ENCODE assay signal across 8 cellular contexts in the genomic region with DNA sequence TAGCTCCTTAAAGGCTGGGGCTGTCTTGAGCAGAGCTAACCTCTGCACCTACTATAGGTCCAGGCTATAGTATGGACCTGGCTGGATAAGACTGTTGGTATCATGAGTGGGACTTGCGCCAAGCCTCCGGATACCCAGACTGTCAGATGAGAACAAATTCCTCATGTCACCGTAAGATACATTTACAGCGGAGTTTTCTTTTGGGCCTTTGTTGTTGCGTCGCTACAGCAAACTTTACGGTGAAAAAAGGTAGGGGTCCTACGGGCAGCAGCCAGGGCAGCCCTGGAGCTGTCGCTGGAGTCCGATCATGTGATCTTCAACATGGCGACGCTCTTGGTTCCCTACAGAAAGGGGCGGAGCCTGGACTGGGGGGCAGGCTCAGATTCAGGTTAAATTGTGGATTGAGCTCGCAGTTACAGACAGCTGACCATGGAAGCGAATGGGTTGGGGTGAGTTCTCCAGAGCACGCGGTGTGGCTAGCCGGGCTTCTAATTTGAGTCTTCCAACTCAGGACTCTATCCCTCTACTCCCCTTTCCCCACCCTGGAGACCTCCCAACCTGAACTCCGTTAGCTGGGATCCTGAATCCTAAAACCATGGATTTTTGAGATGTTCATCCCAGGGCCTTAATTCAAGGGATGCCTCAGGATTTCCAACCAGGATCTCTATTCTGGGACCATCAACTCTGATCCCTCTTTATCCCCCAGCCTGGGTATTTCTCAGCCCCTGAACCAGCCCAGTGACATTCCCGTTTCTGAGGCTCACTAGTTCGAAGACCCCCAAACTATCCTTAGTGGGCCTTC. TPM values are rescaled to one million over a fixed set of nuclear protein-coding genes. Genes with fewer than 3 reads are reported as not detected.
A peak's percentile ranks its signal among the peaks of the same experiment; 100 is the strongest.
DNase-seq lines count a peak whose midpoint lies in the region; ATAC-seq and TF ChIP-seq lines count a peak whose summit lies in the region.

Gene UROD, plus strand, starts transcription at position 418 of the 802 bp plus-strand sequence. Its CDS starts 12 bp downstream, at position 430.

- peak; percentile 90 for DNase-seq in NCI-H1436 (lab: John Stamatoyannopoulos, UW)
- DNase-seq in T-helper 1 cell: peak; percentile 69 to 96 (median 82)
- peak; percentile 91 to 97 (median 95) for DNase-seq in adrenal gland
- peak; percentile 88 to 94 for DNase-seq in heart right ventricle
- peak; percentile 87 to 99 (median 89) for DNase-seq in posterior cingulate gyrus
- DNase-seq in upper lobe of left lung: peak; percentile 71 to 94

- peak; percentile 77 for ATAC-seq in HG02798 (IDR thresholded peaks at IDR 0.05; ENCODE audit: poor library complexity, unreplicated experiment)
- ATAC-seq in heart right ventricle: peak; percentile 89 to 97 (median 95)
- ATAC-seq in upper lobe of left lung (ENCODE audit: low FRiP score in 2 of 2): peak; percentile 95 to 97

- H3K27me3 ChIP-seq in adrenal gland (no peaks in the 10 kb centered on the region), heart right ventricle (no peaks in the 10 kb centered on the region), upper lobe of left lung (no peaks in the 10 kb centered on the region)

- H3K36me3 ChIP-seq in adrenal gland (replicated peaks in 1 of 2): peaks cover 0 to 38% of the 10 kb centered on the region in 2 donors
- H3K36me3 ChIP-seq in heart right ventricle: peaks cover 0 to 55% (median 33%) of the 10 kb centered on the region in 9 donors
- peaks cover 18 to 43% (median 23%) of the 10 kb centered on the region in 4 donors for H3K36me3 ChIP-seq in upper lobe of left lung

- H3K4me1 ChIP-seq in adrenal gland (replicated peaks in 1 of 2): peaks cover 38 to 49% of the 10 kb centered on the region in 2 donors
- H3K4me1 ChIP-seq in heart right ventricle: peaks cover 20 to 51% (median 35%) of the 10 kb centered on the region in 9 donors
- H3K4me1 ChIP-seq in upper lobe of left lung: peaks cover 29 to 54% (median 29%) of the 10 kb centered on the region in 4 donors

- H3K4me3 ChIP-seq in adrenal gland: peak within 1 kb of the TSS; percentile 36 to 88 (median 75)
- H3K4me3 ChIP-seq in heart right ventricle: peak within 1 kb of the TSS; percentile 75 to 100 (median 96)
- H3K4me3 ChIP-seq in upper lobe of left lung: peak within 1 kb of the TSS; percentile 88 to 100 (median 98)

- H3K9me3 ChIP-seq in adrenal gland (replicated peaks in 1 of 3) (no peaks in the 10 kb centered on the region), heart right ventricle (no peaks in the 10 kb centered on the region), upper lobe of left lung (no peaks in the 10 kb centered on the region)

- TF ChIP-seq EP300 in upper lobe of left lung (IDR thresholded peaks at IDR 0.05): no peak

- TF ChIP-seq POLR2A in GM10847 (IDR thresholded peaks at IDR 0.05; ENCODE audit: extremely low read depth, insufficient read length): peak; percentile 69
- TF ChIP-seq POLR2A in adrenal gland (IDR thresholded peaks at IDR 0.05): peak; percentile 23 to 79
- TF ChIP-seq POLR2A in upper lobe of left lung (IDR thresholded peaks at IDR 0.05): peak in 3 of 4 donors; percentile 33 to 67 (median 54)

- H3K27ac ChIP-seq in adrenal gland (peak within 1 kb of the TSS; percentile 83 to 94 (median 92)), heart right ventricle (peak within 1 kb of the TSS in 9 of 10 donors; percentile 59 to 88 (median 82)), upper lobe of left lung (peak within 1 kb of the TSS; percentile 76 to 87 (median 80))

- no peak for TF ChIP-seq CTCF in adrenal gland (IDR thresholded peaks at IDR 0.05)
- no peak for TF ChIP-seq CTCF in heart right ventricle (IDR thresholded peaks at IDR 0.05)
- peak in 1 of 6 experiments; percentile 21 for TF ChIP-seq CTCF in upper lobe of left lung (IDR thresholded peaks at IDR 0.05)

- 0 to 2% (median 1%) methylated on average over 11 to 21 of the region's 21 CpGs for WGBS in adrenal gland, 4 donors
- 1% methylated on average over 21 of the region's 21 CpGs for WGBS in heart right ventricle, 2 donors
- 0 to 1% methylated on average over 17 to 21 of the region's 21 CpGs for WGBS in upper lobe of left lung, 2 donors

- intact Hi-C loops in adrenal gland (cut with DNase I) (loop anchor here in 1 of 2 donors (2.0 to 10.0 kb wide), 2 partner anchors 291 to 483 kb away; partner anchors contain the start of gene TESK2), heart right ventricle (cut with DNase I) (loop anchor here (1.0 to 10.0 kb wide), 17 partner anchors 25 to 570 kb away; partner anchors contain the start of genes TESK2 (in 8 of the 10), EIF2B3 (in 1 of the 10), NASP (in 1 of the 10) and RPS8 (in 1 of the 10)), posterior cingulate gyrus (cut with DNase I) (loop anchor here (2.0 to 5.0 kb wide), 4 partner anchors 25 to 280 kb away; partner anchors contain the start of genes EIF2B3 and RNU5D-1)

RNA-seq across cellular contexts. Expression of gene UROD, which starts in this region (rescaled TPM):
- total RNA-seq in adrenal gland (100 to 1,000 TPM; 169 to 324 (median 219) TPM), heart right ventricle (10 to 100 TPM; 68.1 to 94.0 (median 83.1) TPM), upper lobe of left lung (10 to 100 TPM; 38.6 to 76.3 (median 63.3) TPM)
- polyA plus RNA-seq in adrenal gland (100 to 1,000 TPM; 219 to 380 (median 265) TPM), heart right ventricle (100 to 1,000 TPM in 1 of 2 donors, 10 to 100 TPM in 1; 84.7 to 109 TPM)

Comparison
In these comparisons a context has a peak if more than half of its experiments do, and no peak if none do; other contexts are left out.
1. Peak in every context shown above with its lines: DNase-seq, ATAC-seq, H3K4me3 ChIP-seq and H3K27ac ChIP-seq.